Comparison of ENCODE assay signal across 2 cellular contexts in genomic region chr7:99407849-99408346, GRCh38.
TF ChIP-seq lines count a peak whose summit lies in the region.

No MANE protein-coding gene starts in this region.

TF ChIP-seq in IMR-90, 13 proteins besides CTCF, POLR2A, EP300 and RAD21:
- TF ChIP-seq MXI1 (IDR thresholded peaks at IDR 0.05; ENCODE audit: borderline replicate concordance, low read depth, low read length) = peak; percentile 84; the same call in 1 of the 2 replicates
- no peak for TF ChIP-seq ELK1 (IDR thresholded peaks at IDR 0.05; ENCODE audit: borderline replicate concordance, low read depth, low read length)
- peak; percentile 49; the same call in 1 of the 2 replicates for TF ChIP-seq FOS (IDR thresholded peaks at IDR 0.05; ENCODE audit: low read depth, low read length)
- peak; percentile 66; the same call in 1 of the 2 replicates for TF ChIP-seq BHLHE40 (IDR thresholded peaks at IDR 0.05; ENCODE audit: low read depth, low read length)
- no peak for TF ChIP-seq MAZ (IDR thresholded peaks at IDR 0.05; ENCODE audit: borderline replicate concordance, low read depth, low read length)

TF ChIP-seq in WTC11, 78 proteins besides CTCF, POLR2A, EP300 and RAD21:
- TF ChIP-seq TEAD4 (CRISPR knock-in tag; IDR thresholded peaks at IDR 0.05) (0 out of 2 replicates have a peak, but pooled peaks have one; percentile 6), ATF2 (CRISPR knock-in tag; IDR thresholded peaks at IDR 0.05; ENCODE audit: borderline replicate concordance, low read depth) (peak; percentile 40; the same call in 1 of the 2 replicates), MYBL2 (CRISPR knock-in tag; IDR thresholded peaks at IDR 0.05) (no peak)
